ENCODE assay signal across 25 cellular contexts in genomic region chr6:89613790-89614189, GRCh38.
"Had no signal": no experiment of that assay in that cellular context is flagged by ENCODE, and none has a peak within 500 bp of the region (broad histone marks: within the 10 kb centered on the region; RNA-seq: fewer than 3 reads in every experiment).

No MANE protein-coding gene starts in this region.

- ATAC-seq: activated T-helper 17 cell treated with anti-CD3 and anti-CD28 coated beads, Interleukin-2, amount 50 U/mL, for 72 hours; Panc1; T-cell had no signal

- DNase-seq: activated B cell treated with CpG ODN at 0.5 μM for 24 hours; activated CD4-positive, alpha-beta T cell treated with anti-CD3 and anti-CD28 coated beads for 1 hour; activated CD4-positive, alpha-beta T cell treated with anti-CD3 and anti-CD28 coated beads, Interleukin-2, amount 10 ng/mL, durations not matched to agents 24 days and 14 days; activated CD4-positive, alpha-beta T cell treated with anti-CD3 and anti-CD28 coated beads, Interleukin-2, amount 50 U/mL, for 48 hours; activated naive CD4-positive, alpha-beta T cell; activated T-cell treated with anti-CD3 and anti-CD28 coated beads for 4 hours; activated T-cell treated with anti-CD3 and anti-CD28 coated beads, Interleukin-2, amount 50 U/mL, for 48 hours; amygdala; IMR-90; KG1; NCI-H1048; NCI-H1930; NCI-H2171; NCI-H2227 treated with DMSO at 0.1 percent for 48 hours; NCI-H446 treated with DMSO at 0.1 percent for 48 hours; NCI-H524 treated with DMSO at 0.1 percent for 48 hours; NCI-H748 treated with DMSO at 0.1 percent for 48 hours; OCI-M1; RPMI8226; SHP77; T-cell; T-helper 2 cell; T1000 had no signal
